Comparison of ENCODE assay signal across 1 cellular context in the genomic region with DNA sequence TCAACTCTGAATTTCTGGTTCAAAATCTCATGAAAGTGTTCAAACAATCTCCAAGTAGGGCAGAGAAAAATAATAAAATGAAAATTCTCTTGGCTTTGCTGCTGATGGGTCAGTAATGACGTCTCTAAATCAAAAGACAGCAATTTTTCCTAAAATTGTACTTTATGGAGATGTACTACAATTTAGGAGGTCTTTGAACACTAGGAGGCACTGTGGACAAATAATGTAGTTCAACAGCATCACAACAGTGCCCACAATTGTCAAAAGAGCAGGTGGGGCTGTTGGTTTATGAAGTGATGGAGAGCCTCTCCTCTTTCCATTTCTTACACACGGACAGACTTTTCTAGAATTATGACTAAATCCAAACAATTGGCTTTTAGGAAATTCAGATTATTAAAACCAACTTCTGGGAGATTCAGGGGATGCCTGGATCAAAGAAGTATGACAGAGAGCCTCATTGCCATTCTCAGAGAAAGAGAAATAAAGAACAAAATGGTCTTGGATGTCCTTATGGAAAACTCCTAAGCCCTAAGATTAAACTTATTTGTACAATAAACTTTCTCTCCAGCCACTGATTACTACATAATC.
A peak's percentile ranks its signal among the peaks of the same experiment; 100 is the strongest.
TF ChIP-seq lines count a peak whose summit lies in the region.

No MANE protein-coding gene starts in this region.

TF ChIP-seq in K562, 482 proteins besides CTCF, POLR2A, EP300 and RAD21:
- TF ChIP-seq, protein P1, sequence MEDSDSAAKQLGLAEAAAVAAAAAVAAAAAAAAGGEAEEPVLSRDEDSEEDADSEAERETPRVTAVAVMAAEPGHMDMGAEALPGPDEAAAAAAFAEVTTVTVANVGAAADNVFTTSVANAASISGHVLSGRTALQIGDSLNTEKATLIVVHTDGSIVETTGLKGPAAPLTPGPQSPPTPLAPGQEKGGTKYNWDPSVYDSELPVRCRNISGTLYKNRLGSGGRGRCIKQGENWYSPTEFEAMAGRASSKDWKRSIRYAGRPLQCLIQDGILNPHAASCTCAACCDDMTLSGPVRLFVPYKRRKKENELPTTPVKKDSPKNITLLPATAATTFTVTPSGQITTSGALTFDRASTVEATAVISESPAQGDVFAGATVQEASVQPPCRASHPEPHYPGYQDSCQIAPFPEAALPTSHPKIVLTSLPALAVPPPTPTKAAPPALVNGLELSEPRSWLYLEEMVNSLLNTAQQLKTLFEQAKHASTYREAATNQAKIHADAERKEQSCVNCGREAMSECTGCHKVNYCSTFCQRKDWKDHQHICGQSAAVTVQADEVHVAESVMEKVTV (CRISPR knock-in tag; IDR thresholded peaks at IDR 0.05) = peak; percentile 80
- TF ChIP-seq ARID2 (IDR thresholded peaks at IDR 0.05) = peak; percentile 79; the same call in 1 of the 2 replicates
- peak; percentile 68 for TF ChIP-seq SMC3 (conservative IDR thresholded peaks at IDR 0.05; ENCODE audit: insufficient read depth, low read depth, low read length)
- TF ChIP-seq ZBTB11 (CRISPR knock-in tag; IDR thresholded peaks at IDR 0.05) = 0 out of 6 replicates have a peak, but pooled peaks of 1 of the 3 experiments have one; percentile 27
- peak; percentile 69; the same call in 1 of the 2 replicates for TF ChIP-seq CTBP1 (IDR thresholded peaks at IDR 0.05; ENCODE audit: borderline replicate concordance)
- peak; percentile 22; the same call in 1 of the 2 replicates for TF ChIP-seq CREM (IDR thresholded peaks at IDR 0.05; ENCODE audit: low read depth)
- peak; percentile 23; the same call in 1 of the 2 replicates for TF ChIP-seq VEZF1 (CRISPR knock-in tag; IDR thresholded peaks at IDR 0.05)
- no peak for TF ChIP-seq STAT6 (CRISPR knock-in tag; IDR thresholded peaks at IDR 0.05)
- peak in 1 of 2 experiments; percentile 52; a peak in 1 of 4 replicates for TF ChIP-seq RCOR1 (IDR thresholded peaks at IDR 0.05; ENCODE audit: borderline replicate concordance in 1 of 2, low read depth in 2 of 2, low read length in 2 of 2)
- TF ChIP-seq ZNF263 (CRISPR knock-in tag; IDR thresholded peaks at IDR 0.05; ENCODE audit: borderline replicate concordance) = no peak
- peak; percentile 60; the same call in 1 of the 2 replicates for TF ChIP-seq CC2D1A (IDR thresholded peaks at IDR 0.05)
- TF ChIP-seq SOX6 (IDR thresholded peaks at IDR 0.05) = 0 out of 2 replicates have a peak, but pooled peaks have one; percentile 28
- TF ChIP-seq MBD1 (CRISPR knock-in tag; IDR thresholded peaks at IDR 0.05) = no peak
